ENCODE assay signal across 33 cellular contexts in genomic region chr1:198298653-198299052, GRCh38.
A peak's percentile ranks its signal among the peaks of the same experiment; 100 is the strongest.
DNase-seq lines count a peak whose midpoint lies in the region; ATAC-seq, FAIRE-seq and TF ChIP-seq lines count a peak whose summit lies in the region.
"Had no signal": no experiment of that assay in that cellular context is flagged by ENCODE, and none has a peak within 500 bp of the region (broad histone marks: within the 10 kb centered on the region; RNA-seq: fewer than 3 reads in every experiment).

No MANE protein-coding gene starts in this region.

- H3K9ac ChIP-seq in K562 (ENCODE audit: insufficient read depth in 1 of 2, low read depth in 2 of 2, low read length in 2 of 2), result no peak overlapping the region

- 91% methylated on average over 6 of the region's 6 CpGs for WGBS in K562 (ENCODE audit: insufficient coverage, low coverage, missing lambda C conversion rate)

- CTCF ChIA-PET in K562 (lab: Yijun Ruan, JAX; ENCODE audit: low intra/inter-chr PET ratio), result no interaction called here

- no peaks in the 10 kb centered on the region for H4K20me1 ChIP-seq in K562 (replicated peaks; ENCODE audit: control insufficient read depth, insufficient read depth, low read length)

- H3K4me1 ChIP-seq in K562 (replicated peaks in 1 of 2; ENCODE audit: control insufficient read depth in 2 of 2, insufficient read depth in 2 of 2, low read length in 2 of 2), result no peaks in the 10 kb centered on the region
- H3K4me1 ChIP-seq: esophagus muscularis mucosa had no signal

- no peaks in the 10 kb centered on the region for H3K36me3 ChIP-seq in H7 (replicated peaks; ENCODE audit: control insufficient read depth, insufficient read depth, low read length)
- H3K36me3 ChIP-seq in K562 (ENCODE audit: control insufficient read depth, insufficient read depth, low read length), result peaks cover 14% of the 10 kb centered on the region; the same call in 1 of the 3 replicates
- H3K36me3 ChIP-seq: ovary had no signal

- DNase-seq in COR-L47 (lab: John Stamatoyannopoulos, UW) (peak; percentile 42), H7 (peak; percentile 22), K562 (ENCODE audit: extremely low read depth in 1 of 4, low spot score in 3 of 4) (peak in 1 of 4 experiments; percentile 13), islet precursor cell (peak; percentile 54), occipital lobe (lab: John Stamatoyannopoulos, UW) (no peak), inferior parietal cortex (ENCODE audit: extremely low spot score) (no peak)
- DNase-seq in activated effector memory CD4-positive, alpha-beta T cell treated with anti-CD3 and anti-CD28 coated beads, Interleukin-2, amount 50 U/mL, for 16 hours, result no peak
- DNase-seq: activated CD8-positive, alpha-beta T cell treated with anti-CD3 and anti-CD28 coated beads for 36 hours; activated naive CD4-positive, alpha-beta T cell treated with anti-CD3 and anti-CD28 coated beads, Interleukin-2, amount 50 U/mL, for 16 hours; brain microvascular endothelial cell; C1 segment of cervical spinal cord; cerebellar nuclear complex; dermis blood vessel endothelial cell; DMS79 treated with DMSO at 0.1 percent for 48 hours; foreskin fibroblast; heart left ventricle; mucosa of descending colon; MV-4-11; natural killer cell; NCI-H146; NCI-H2107; ovary; PC-9; stimulated activated CD4-positive, alpha-beta T cell treated with anti-CD3 and anti-CD28 coated beads, Interleukin-1b, Interleukin-23, amount 100 ng/mL, for 48 hours; stimulated activated naive CD8-positive, alpha-beta T cell treated with anti-CD3 and anti-CD28 coated beads, Interleukin-15, Interleukin-2, amounts not matched to agents 100 U/mL and 50 U/mL, for 24 hours had no signal

- TF ChIP-seq CTCF in K562 (IDR thresholded peaks at IDR 0.05 in 2 of 3, conservative IDR thresholded peaks at IDR 0.05 in 1 of 3; ENCODE audit: insufficient read depth in 2 of 3, low read depth in 1 of 3, low read length in 3 of 3), result no peak

- H3K27me3 ChIP-seq in H7 (ENCODE audit: control insufficient read depth, insufficient read depth, low read length) (no peaks in the 10 kb centered on the region), K562 (ENCODE audit: control insufficient read depth in 2 of 2, insufficient read depth in 2 of 2, low read length in 2 of 2) (no peaks in the 10 kb centered on the region)
- H3K27me3 ChIP-seq: brain microvascular endothelial cell, esophagus muscularis mucosa, heart left ventricle, ovary, right atrium auricular region had no signal

- H2AFZ ChIP-seq in K562 (ENCODE audit: low read depth, low read length), result no peak overlapping the region
- H2AFZ ChIP-seq: PC-9 had no signal

- H3K9me3 ChIP-seq in K562 (replicated peaks; ENCODE audit: control insufficient read depth, insufficient read depth, low read depth, low read length), result no peaks in the 10 kb centered on the region
- H3K9me3 ChIP-seq: esophagus muscularis mucosa, heart left ventricle, mucosa of descending colon, ovary, right atrium auricular region had no signal

- intact Hi-C loops in K562 (cut with micrococcal nuclease), result no loop called here

- no peak for TF ChIP-seq EP300 in K562 (IDR thresholded peaks at IDR 0.05; ENCODE audit: low read length)

- H3K9me1 ChIP-seq in K562 (ENCODE audit: control insufficient read depth, insufficient read depth, low read length), result no peaks in the 10 kb centered on the region

- POLR2A ChIA-PET in K562 (lab: Yijun Ruan, JAX), result interaction anchor here (1.7 kb wide), 1 partner anchor 15 kb away, joined by 5 read pairs; no protein-coding TSS in a partner anchor

- H3K79me2 ChIP-seq in K562 (ENCODE audit: control insufficient read depth, insufficient read depth, low read length), result no peaks in the 10 kb centered on the region

- no peak for ATAC-seq in K562
- ATAC-seq in activated CD4-positive, CD25-positive, alpha-beta regulatory T cell treated with anti-CD3 and anti-CD28 coated beads, Interleukin-2, amount 50 U/mL, for 24 hours, result no peak
- ATAC-seq: activated CD8-positive, alpha-beta T cell treated with anti-CD3 and anti-CD28 coated beads for 36 hours; activated T-helper 17 cell treated with anti-CD3 and anti-CD28 coated beads, Interleukin-2, amount 50 U/mL, for 72 hours; heart left ventricle; mucosa of descending colon; natural killer cell; Right ventricle myocardium inferior; stimulated activated naive CD8-positive, alpha-beta T cell treated with anti-CD3 and anti-CD28 coated beads, Interleukin-15, Interleukin-2, amounts not matched to agents 100 U/mL and 50 U/mL, for 24 hours had no signal

- no peak for TF ChIP-seq POLR2A in K562 (conservative IDR thresholded peaks at IDR 0.05)

- no peak overlapping the region for H3K27ac ChIP-seq in K562 (ENCODE audit: extremely low read depth, low read depth, low read length)
- H3K27ac ChIP-seq: brain microvascular endothelial cell, esophagus muscularis mucosa, heart left ventricle, ovary, PC-9, right atrium auricular region had no signal

- H3K4me3 ChIP-seq in H7 (ENCODE audit: insufficient read depth, low read depth, low read length), result no peak overlapping the region
- no peak overlapping the region for H3K4me3 ChIP-seq in K562
- H3K4me3 ChIP-seq: esophagus muscularis mucosa, heart left ventricle, lung, mucosa of descending colon, ovary, PC-9, right atrium auricular region, smooth muscle cell had no signal

- TF ChIP-seq RAD21 in K562 (CRISPR knock-in tag; conservative IDR thresholded peaks at IDR 0.05 in 1 of 2, IDR thresholded peaks at IDR 0.05 in 1 of 2), result no peak

- no peak for FAIRE-seq in K562 (lab: Jason Lieb, UNC)
- FAIRE-seq: endometrium had no signal

- in situ Hi-C loops in K562 (cut with MboI), result no loop called here

- no peak overlapping the region for H3K4me2 ChIP-seq in K562 (ENCODE audit: insufficient read depth, low read length)
- H3K4me2 ChIP-seq: PC-9, smooth muscle cell had no signal

- no TSS peak for BruUV-seq in K562 (replicated peaks; lab: Mats Ljungman, UMichigan)

TF ChIP-seq in K562, 482 proteins besides CTCF, POLR2A, EP300 and RAD21:
- TF ChIP-seq ZNF395 (CRISPR knock-in tag; IDR thresholded peaks at IDR 0.05) (no peak), RFX1 (IDR thresholded peaks at IDR 0.05) (peak; percentile 72)

Comparison
In these comparisons a context has a peak if more than half of its experiments do, and no peak if none do; other contexts are left out.
1. DNase-seq: peak in COR-L47 (single experiment), H7 (single experiment) and islet precursor cell (single experiment); none in occipital lobe (single experiment), inferior parietal cortex (single experiment) and activated effector memory CD4-positive, alpha-beta T cell treated with anti-CD3 and anti-CD28 coated beads, Interleukin-2, amount 50 U/mL, for 16 hours (single experiment).